ENCODE assay signal across 6 cellular contexts in the genomic region with DNA sequence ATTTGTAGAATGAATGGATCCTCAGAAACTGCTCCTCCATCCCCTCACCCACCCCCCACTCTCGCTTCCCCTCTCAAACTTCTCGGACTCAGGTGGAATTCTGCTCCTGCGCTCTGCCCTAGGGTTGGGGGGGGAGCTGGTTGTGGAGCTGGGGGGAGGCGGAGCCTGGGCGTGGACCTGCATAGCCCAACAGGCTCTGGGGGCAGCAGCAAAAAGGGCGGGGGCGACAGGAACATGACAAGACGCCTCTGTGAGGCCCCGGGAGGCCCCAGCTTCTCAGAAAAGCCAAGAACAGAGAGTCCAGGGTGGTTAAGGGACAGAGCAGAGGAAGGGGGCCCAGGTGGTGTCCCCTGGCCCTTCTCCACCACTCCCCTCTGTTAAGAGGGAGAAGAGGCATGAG. TPM values are rescaled to one million over a fixed set of nuclear protein-coding genes. Genes with fewer than 3 reads are reported as not detected.
DNase-seq lines count a peak whose midpoint lies in the region; ATAC-seq, FAIRE-seq and TF ChIP-seq lines count a peak whose summit lies in the region.

No MANE protein-coding gene starts in this region.

- peak overlapping the region; percentile 97 for H3K4me3 Mint-ChIP-seq in CD4-positive, alpha-beta T cell
- peak overlapping the region; percentile 87 for H3K4me3 Mint-ChIP-seq in activated T-helper 17 cell treated with anti-CD3 and anti-CD28 coated beads, Interleukin-2, amount 50 U/mL, for 72 hours

- no peaks in the 10 kb centered on the region for H3K9me3 ChIP-seq in CD4-positive, alpha-beta T cell (ENCODE audit: control insufficient read depth, low read length)
- no peaks in the 10 kb centered on the region for H3K9me3 ChIP-seq in muscle layer of duodenum (ENCODE audit: control insufficient read depth in 1 of 2, low read length in 2 of 2)

- POLR2A ChIA-PET in CD4-positive, alpha-beta T cell (lab: Charles Lee), result interaction anchor here (0.6 to 5.1 kb wide), 4 partner anchors 46 to 109 kb away, joined by 3 to 32 read pairs (median 4); partner anchors contain the start of genes MEPCE and ZCWPW1

- H3K27ac ChIP-seq in CD4-positive, alpha-beta T cell (ENCODE audit: low read depth, low read length), result peak overlapping the region; percentile 66
- H3K27ac ChIP-seq in muscle layer of duodenum (ENCODE audit: low read length), result peak overlapping the region; percentile 60

- CTCF ChIA-PET in CD4-positive, alpha-beta T cell (lab: Charles Lee), result no interaction called here

- peak overlapping the region; percentile 80 to 90 for H3K4me3 ChIP-seq in muscle layer of duodenum (ENCODE audit: low read depth in 1 of 2, low read length in 2 of 2)

- H3K36me3 Mint-ChIP-seq in CD4-positive, alpha-beta T cell (ENCODE audit: low read depth), result peaks cover 59% of the 10 kb centered on the region
- peaks cover 84% of the 10 kb centered on the region for H3K36me3 Mint-ChIP-seq in activated T-helper 17 cell treated with anti-CD3 and anti-CD28 coated beads, Interleukin-2, amount 50 U/mL, for 72 hours (ENCODE audit: low read depth)

- no peaks in the 10 kb centered on the region for H3K27me3 ChIP-seq in CD4-positive, alpha-beta T cell (ENCODE audit: control insufficient read depth, insufficient read depth, low read length)
- H3K27me3 ChIP-seq in muscle layer of duodenum (ENCODE audit: low read depth, low read length), result no peaks in the 10 kb centered on the region

- no peaks in the 10 kb centered on the region for H3K9me3 Mint-ChIP-seq in CD4-positive, alpha-beta T cell
- H3K9me3 Mint-ChIP-seq in activated T-helper 17 cell treated with anti-CD3 and anti-CD28 coated beads, Interleukin-2, amount 50 U/mL, for 72 hours, result no peaks in the 10 kb centered on the region

- no peak for DNase-seq in CD4-positive, alpha-beta T cell
- no peak for DNase-seq in activated effector memory CD4-positive, alpha-beta T cell treated with anti-CD3 and anti-CD28 coated beads, Interleukin-2, amount 50 U/mL, for 16 hours
- DNase-seq in HTR-8/SVneo (ENCODE audit: insufficient read length, low spot score), result no peak
- no peak for DNase-seq in NCI-H1092 (lab: John Stamatoyannopoulos, UW)

- peaks cover 8% of the 10 kb centered on the region in 2 donors for H3K36me3 ChIP-seq in muscle layer of duodenum (ENCODE audit: control insufficient read depth in 1 of 2, insufficient read depth in 2 of 2, low read length in 2 of 2)

- H3K4me1 ChIP-seq in muscle layer of duodenum (ENCODE audit: control insufficient read depth in 1 of 2, insufficient read depth in 2 of 2, low read length in 2 of 2), result peaks cover 21 to 55% of the 10 kb centered on the region in 2 donors

- no peaks in the 10 kb centered on the region for H3K27me3 Mint-ChIP-seq in CD4-positive, alpha-beta T cell
- H3K27me3 Mint-ChIP-seq in activated T-helper 17 cell treated with anti-CD3 and anti-CD28 coated beads, Interleukin-2, amount 50 U/mL, for 72 hours, result no peaks in the 10 kb centered on the region

- no peak for TF ChIP-seq CTCF in CD4-positive, alpha-beta T cell (IDR thresholded peaks at IDR 0.05)

- H3K4me1 Mint-ChIP-seq in CD4-positive, alpha-beta T cell (ENCODE audit: low read depth), result peaks cover 52% of the 10 kb centered on the region
- peaks cover 22% of the 10 kb centered on the region for H3K4me1 Mint-ChIP-seq in activated T-helper 17 cell treated with anti-CD3 and anti-CD28 coated beads, Interleukin-2, amount 50 U/mL, for 72 hours

- peak overlapping the region; percentile 86 for H3K27ac Mint-ChIP-seq in CD4-positive, alpha-beta T cell
- peak overlapping the region; percentile 91 for H3K27ac Mint-ChIP-seq in activated T-helper 17 cell treated with anti-CD3 and anti-CD28 coated beads, Interleukin-2, amount 50 U/mL, for 72 hours

- no peak for ATAC-seq in CD4-positive, alpha-beta T cell (ENCODE audit: poor library complexity)
- ATAC-seq in activated T-helper 17 cell treated with anti-CD3 and anti-CD28 coated beads, Interleukin-2, amount 50 U/mL, for 72 hours (replicated peaks), result no peak

- no peak for FAIRE-seq in HTR-8/SVneo (lab: Jason Lieb, UNC)

- intact Hi-C loops in CD4-positive, alpha-beta T cell (cut with DNase I, micrococcal nuclease), result loop anchor here in 1 of 2 experiments (5.0 to 10.0 kb wide), 2 partner anchors 202 to 379 kb away; partner anchors contain the start of gene SLC12A9

RNA-seq across cellular contexts. Expression of gene TSC22D4, which starts 3.5 kb away (rescaled TPM):
- total RNA-seq in CD4-positive, alpha-beta T cell, result 10 to 100 TPM; 34.6 to 36.5 TPM
- total RNA-seq in activated T-helper 17 cell treated with anti-CD3 and anti-CD28 coated beads, Interleukin-2, amount 50 U/mL, for 72 hours, result 100 to 1,000 TPM in 1 of 2 donors, 10 to 100 TPM in 1; 88.5 to 163 TPM

RNA-seq across cellular contexts. Expression of gene NYAP1, which starts 8.2 kb away (rescaled TPM):
- total RNA-seq in CD4-positive, alpha-beta T cell, result under 1 TPM; 0.66 to 0.75 TPM
- under 1 TPM; 0.15 to 0.19 TPM for total RNA-seq in activated T-helper 17 cell treated with anti-CD3 and anti-CD28 coated beads, Interleukin-2, amount 50 U/mL, for 72 hours

RNA-seq across cellular contexts. Expression of gene SPACDR, which starts 11.5 kb away (rescaled TPM):
- total RNA-seq in CD4-positive, alpha-beta T cell, result under 1 TPM; 0.64 to 0.93 TPM
- 10 to 100 TPM in 1 of 2 donors, 1 to 10 TPM in 1; 3.3 to 17.3 TPM for total RNA-seq in activated T-helper 17 cell treated with anti-CD3 and anti-CD28 coated beads, Interleukin-2, amount 50 U/mL, for 72 hours

RNA-seq across cellular contexts. Expression of gene PPP1R35, which starts 39.3 kb away (rescaled TPM):
- total RNA-seq in CD4-positive, alpha-beta T cell, result 10 to 100 TPM; 42.9 to 47.0 TPM
- total RNA-seq in activated T-helper 17 cell treated with anti-CD3 and anti-CD28 coated beads, Interleukin-2, amount 50 U/mL, for 72 hours, result 10 to 100 TPM; 51.2 to 63.6 TPM

RNA-seq across cellular contexts. Expression of gene MEPCE, which starts 45.9 kb away (rescaled TPM):
- total RNA-seq in CD4-positive, alpha-beta T cell, result 10 to 100 TPM; 52.6 to 57.0 TPM
- total RNA-seq in activated T-helper 17 cell treated with anti-CD3 and anti-CD28 coated beads, Interleukin-2, amount 50 U/mL, for 72 hours, result 10 to 100 TPM; 59.5 to 65.2 TPM
